In the genomic region with DNA sequence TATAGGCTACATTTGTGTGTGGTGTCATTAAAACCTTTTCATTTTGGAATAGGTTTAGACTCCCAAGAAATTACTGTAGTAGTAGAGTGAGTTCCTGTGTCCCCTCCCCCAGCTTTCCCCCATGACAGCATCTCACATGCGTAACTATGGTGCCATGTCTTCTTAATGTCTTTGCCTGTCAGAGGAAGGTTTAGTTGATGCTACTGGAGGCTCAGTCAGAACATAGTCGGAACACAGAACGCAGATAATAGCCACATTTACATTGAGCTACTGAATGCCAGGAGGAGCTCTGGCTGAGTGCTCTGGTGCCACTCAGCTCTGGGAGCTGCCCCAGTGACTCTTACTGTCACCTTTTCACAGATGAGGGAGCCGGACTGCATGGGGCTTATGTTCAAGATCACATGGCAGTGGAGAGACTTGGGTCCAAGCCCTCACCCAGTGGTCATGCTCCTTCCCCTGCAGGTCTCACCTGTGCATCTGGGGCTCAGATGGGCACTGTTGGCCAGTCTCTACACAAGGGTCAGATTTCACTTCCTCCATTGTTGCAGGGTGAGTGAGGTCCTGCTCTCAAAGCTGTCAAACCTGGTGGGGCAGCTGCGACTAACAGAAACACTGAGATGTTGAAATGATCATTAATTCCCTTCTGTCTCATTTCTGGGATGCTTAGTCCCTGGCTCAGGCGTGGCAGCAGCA, we compare ENCODE assay signal across 12 cellular contexts.
DNase-seq lines count a peak whose midpoint lies in the region; ATAC-seq and TF ChIP-seq lines count a peak whose summit lies in the region.
"Had no signal": no experiment of that assay in that cellular context is flagged by ENCODE, and none has a peak within 500 bp of the region (broad histone marks: within the 10 kb centered on the region; RNA-seq: fewer than 3 reads in every experiment).

No MANE protein-coding gene starts in this region.

- no peaks in the 10 kb centered on the region for H3K27me3 ChIP-seq in body of pancreas
- no peaks in the 10 kb centered on the region for H3K27me3 ChIP-seq in liver (ENCODE audit: control insufficient read depth in 4 of 4, insufficient read depth in 4 of 4, low read length in 3 of 4)
- no peaks in the 10 kb centered on the region for H3K27me3 ChIP-seq in thoracic aorta (replicated peaks; ENCODE audit: insufficient read depth)

- ATAC-seq in body of pancreas (peak; percentile 28), thoracic aorta (ENCODE audit: insufficient number of reproducible peaks, low FRiP score, low read depth) (no peak), GM19455 (IDR thresholded peaks at IDR 0.05; ENCODE audit: unreplicated experiment) (no peak), HG02870 (IDR thresholded peaks at IDR 0.05; ENCODE audit: unreplicated experiment) (no peak)

- DNase-seq in SIG-M5 treated with dmso at 0.1 percent for 504 hours (lab: John Stamatoyannopoulos, UW; ENCODE audit: unreplicated experiment) (peak; percentile 9), SIG-M5 (lab: John Stamatoyannopoulos, UW) (no peak), body of pancreas (peak; percentile 31 to 62 (median 50)), thoracic aorta (ENCODE audit: low spot score) (no peak)
- DNase-seq in stimulated activated CD4-positive, alpha-beta T cell treated with anti-CD3 and anti-CD28 coated beads, Interleukin-2, amount 100 ng/mL, for 48 hours, result no peak
- DNase-seq: DND-41; effector memory CD4-positive, alpha-beta T cell; NCI-H187; retina had no signal

- WGBS in body of pancreas, 2 donors, result 67 to 68% methylated on average over 6 of the region's 6 CpGs
- WGBS in liver, result 93% methylated on average over 6 of the region's 6 CpGs

- H3K4me3 ChIP-seq in body of pancreas (no peak overlapping the region), liver (ENCODE audit: low read depth in 1 of 3, low read length in 3 of 3) (no peak overlapping the region), thoracic aorta (no peak overlapping the region)

- H3K9me3 ChIP-seq in body of pancreas (no peaks in the 10 kb centered on the region), liver (ENCODE audit: control insufficient read depth in 4 of 4, low read length in 3 of 4) (no peaks in the 10 kb centered on the region), thoracic aorta (no peaks in the 10 kb centered on the region)

- H3K27ac ChIP-seq in body of pancreas (peak overlapping the region; percentile 37 to 86 (median 79)), liver (ENCODE audit: low read depth in 1 of 2, low read length in 2 of 2) (peak overlapping the region; percentile 84 to 85), thoracic aorta (peak overlapping the region; percentile 81 to 89)

- H3K36me3 ChIP-seq in body of pancreas (replicated peaks in 1 of 2; ENCODE audit: insufficient read depth in 1 of 2, low read depth in 2 of 2), result no peaks in the 10 kb centered on the region
- H3K36me3 ChIP-seq in liver (ENCODE audit: control insufficient read depth in 4 of 4, insufficient read depth in 3 of 4, low read depth in 1 of 4, low read length in 3 of 4), result peaks cover 0 to under 1% (median 0%) of the 10 kb centered on the region in 4 donors
- H3K36me3 ChIP-seq in thoracic aorta, result no peaks in the 10 kb centered on the region

- no peak for TF ChIP-seq CTCF in body of pancreas (IDR thresholded peaks at IDR 0.05)
- TF ChIP-seq CTCF in liver (IDR thresholded peaks at IDR 0.05; ENCODE audit: low read depth, low read length, missing input control), result no peak
- no peak for TF ChIP-seq CTCF in thoracic aorta (IDR thresholded peaks at IDR 0.05)

- TF ChIP-seq RAD21 in liver (IDR thresholded peaks at IDR 0.05), result no peak

- intact Hi-C loops in body of pancreas (cut with DNase I), result no loop called here

- no peak for TF ChIP-seq POLR2A in body of pancreas (IDR thresholded peaks at IDR 0.05)

- no peak overlapping the region for H3K9ac ChIP-seq in liver (ENCODE audit: low read depth in 1 of 2, low read length in 2 of 2)

- H3K4me1 ChIP-seq in body of pancreas (peaks cover 42% of the 10 kb centered on the region), liver (ENCODE audit: control insufficient read depth in 4 of 4, insufficient read depth in 4 of 4, low read length in 3 of 4) (peaks cover 10 to 28% (median 15%) of the 10 kb centered on the region in 4 donors), thoracic aorta (ENCODE audit: control insufficient read depth in 1 of 2, low read depth in 2 of 2) (peaks cover 46 to 91% of the 10 kb centered on the region in 2 donors)

TF ChIP-seq in liver, 16 proteins besides CTCF, POLR2A, EP300 and RAD21:
- TF ChIP-seq RXRA (IDR thresholded peaks at IDR 0.05) (no peak), HNF4A (conservative IDR thresholded peaks at IDR 0.05) (no peak), NR2F2 (IDR thresholded peaks at IDR 0.05) (no peak), JUND (IDR thresholded peaks at IDR 0.05) (no peak), TAF1 (conservative IDR thresholded peaks at IDR 0.05) (no peak), YY1 (IDR thresholded peaks at IDR 0.05) (no peak)
TF ChIP-seq in liver: peak in this region for 0.

Comparison
In these comparisons a context has a peak if more than half of its experiments do, and no peak if none do; other contexts are left out.
1. DNase-seq: peak in SIG-M5 treated with dmso at 0.1 percent for 504 hours (single experiment) and body of pancreas (4 of 4); none in SIG-M5 (single experiment), thoracic aorta (single experiment) and stimulated activated CD4-positive, alpha-beta T cell treated with anti-CD3 and anti-CD28 coated beads, Interleukin-2, amount 100 ng/mL, for 48 hours (0 of 2).
2. Peak in every context shown above with its lines, with median percentiles within 50 percentile points of each other: H3K27ac ChIP-seq.